ENCODE assay signal across 2 cellular contexts in genomic region chr7:16702433-16702832, GRCh38.
TF ChIP-seq lines count a peak whose summit lies in the region.

No MANE protein-coding gene starts in this region.

TF ChIP-seq in A549, 52 proteins besides CTCF, POLR2A, EP300 and RAD21:
- no peak for TF ChIP-seq TFCP2L1 (CRISPR knock-in tag; IDR thresholded peaks at IDR 0.05)
- TF ChIP-seq JUN (IDR thresholded peaks at IDR 0.05) = no peak
- TF ChIP-seq CHD2 (IDR thresholded peaks at IDR 0.05; ENCODE audit: low read length, partially characterized antibody) = no peak
- no peak for TF ChIP-seq CBX2 (IDR thresholded peaks at IDR 0.05; ENCODE audit: borderline replicate concordance, low read depth)
- TF ChIP-seq ZNF302 (CRISPR knock-in tag; IDR thresholded peaks at IDR 0.05) = no peak
- no peak for TF ChIP-seq MYC (IDR thresholded peaks at IDR 0.05; ENCODE audit: borderline replicate concordance, low read length)
- no peak for TF ChIP-seq JUNB (IDR thresholded peaks at IDR 0.05)
- no peak for TF ChIP-seq E2F6 (IDR thresholded peaks at IDR 0.05; ENCODE audit: borderline replicate concordance, low read depth)
- TF ChIP-seq KDM5A (IDR thresholded peaks at IDR 0.05) = no peak
- no peak for TF ChIP-seq GATA3 (IDR thresholded peaks at IDR 0.05; ENCODE audit: borderline replicate concordance)
- TF ChIP-seq SMC3 (IDR thresholded peaks at IDR 0.05) = no peak

TF ChIP-seq in IMR-90, 13 proteins besides CTCF, POLR2A, EP300 and RAD21:
- no peak for TF ChIP-seq NFE2L2 (IDR thresholded peaks at IDR 0.05; ENCODE audit: low read depth, low read length)
- TF ChIP-seq ELK1 (IDR thresholded peaks at IDR 0.05; ENCODE audit: borderline replicate concordance, low read depth, low read length) = no peak
- TF ChIP-seq BHLHE40 (IDR thresholded peaks at IDR 0.05; ENCODE audit: low read depth, low read length) = no peak
- TF ChIP-seq SMC3 (IDR thresholded peaks at IDR 0.05; ENCODE audit: low read depth, low read length) = no peak
- TF ChIP-seq MAZ (IDR thresholded peaks at IDR 0.05; ENCODE audit: borderline replicate concordance, low read depth, low read length) = no peak
